Comparison of ENCODE assay signal across 8 cellular contexts in the genomic region with DNA sequence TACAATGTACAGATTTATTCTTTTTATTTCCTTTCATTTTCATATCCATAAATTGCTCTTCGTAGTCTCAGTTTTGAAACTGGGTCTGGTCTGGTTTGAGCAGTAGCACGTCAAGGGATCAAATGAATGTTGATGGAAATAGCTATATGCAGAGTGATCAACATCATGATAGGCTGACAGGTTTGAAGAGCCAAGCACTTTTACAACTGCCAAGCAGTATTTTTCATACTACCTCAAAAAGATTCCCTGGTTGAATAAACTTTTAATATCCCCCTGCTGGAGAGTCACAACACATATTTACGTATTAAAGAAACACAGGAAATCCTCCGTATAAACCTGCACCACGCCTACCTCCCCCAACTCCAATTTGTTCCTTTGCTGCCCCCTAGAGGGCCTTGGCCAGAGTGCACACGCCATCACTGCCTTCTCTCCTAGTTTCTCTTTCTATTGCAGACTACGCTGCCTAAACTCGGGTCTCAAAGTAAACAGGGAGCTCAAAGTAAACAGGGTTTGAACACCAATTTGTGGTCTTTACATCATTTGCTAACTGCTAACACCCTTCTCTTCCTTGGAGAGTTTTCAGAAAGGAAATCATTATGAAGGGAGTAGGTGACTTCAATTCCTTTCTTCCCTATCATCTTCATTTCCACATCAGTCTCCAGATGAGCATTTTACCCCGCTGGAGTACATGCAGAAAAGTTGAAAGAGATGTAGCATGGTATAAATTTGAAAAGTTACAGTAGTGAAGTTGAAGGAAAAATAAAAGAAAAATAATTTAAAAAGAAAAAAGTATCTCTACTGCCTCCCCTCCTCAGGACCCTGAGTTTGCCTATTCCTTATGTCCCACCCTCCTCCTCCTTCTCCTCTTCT. TPM values are rescaled to one million over a fixed set of nuclear protein-coding genes. Genes with fewer than 3 reads are reported as not detected.
DNase-seq lines count a peak whose midpoint lies in the region; ATAC-seq, FAIRE-seq and TF ChIP-seq lines count a peak whose summit lies in the region.
"Not testable (repeated sequence)": the region's sequence is repeated elsewhere in the genome, so short reads cannot be mapped to it uniquely, and the experiment has no call there.

No MANE protein-coding gene starts in this region.

- not testable (repeated sequence) for H3K4me1 Mint-ChIP-seq in T-cell; effector memory CD8-positive, alpha-beta T cell (ENCODE audit: low read depth in 2 of 2)

- H3K27me3 Mint-ChIP-seq in T-cell; effector memory CD8-positive, alpha-beta T cell: not testable (repeated sequence)

- H3K27ac Mint-ChIP-seq in T-cell; effector memory CD8-positive, alpha-beta T cell: not testable (repeated sequence)

- ATAC-seq in GM18870 (IDR thresholded peaks at IDR 0.05; ENCODE audit: unreplicated experiment) (peak; percentile 99), GM21528 (IDR thresholded peaks at IDR 0.05; ENCODE audit: low FRiP score, unreplicated experiment) (peak; percentile 100), HG02970 (IDR thresholded peaks at IDR 0.05; ENCODE audit: low FRiP score, unreplicated experiment) (peak; percentile 99), HG03521 (IDR thresholded peaks at IDR 0.05; ENCODE audit: unreplicated experiment) (peak; percentile 100), T-cell (replicated peaks in 1 of 4) (peak in 3 of 4 experiments; percentile 69 to 95 (median 82)), lung (ENCODE audit: insufficient read depth, low FRiP score) (peak; percentile 69)
- ATAC-seq in effector memory CD8-positive, alpha-beta T cell (replicated peaks), result peak; percentile 88

- FAIRE-seq in A204.1 (lab: Jason Lieb, UNC), result peak; percentile 99

- H3K4me1 ChIP-seq in lung (ENCODE audit: control insufficient read depth in 2 of 2, insufficient read depth in 2 of 2, low read length in 2 of 2), result not testable (repeated sequence)

- not testable (repeated sequence) for H3K9me3 Mint-ChIP-seq in T-cell; effector memory CD8-positive, alpha-beta T cell

- H3K4me3 Mint-ChIP-seq in T-cell, result peak overlapping the region in 2 of 3 donors; percentile 21 to 50
- peak overlapping the region in 1 of 2 donors; percentile 49 for H3K4me3 Mint-ChIP-seq in effector memory CD8-positive, alpha-beta T cell

- H3K4me3 ChIP-seq in lung, result not testable (repeated sequence)

- POLR2A ChIA-PET in T-cell (lab: Charles Lee), result not testable (repeated sequence)

- not testable (repeated sequence) for H3K36me3 Mint-ChIP-seq in T-cell; effector memory CD8-positive, alpha-beta T cell (ENCODE audit: insufficient read depth)

- H3K36me3 ChIP-seq in lung (ENCODE audit: control insufficient read depth in 2 of 2, insufficient read depth in 2 of 2, low read length in 2 of 2), result not testable (repeated sequence)

- not testable (repeated sequence) for H3K27me3 ChIP-seq in lung (ENCODE audit: control insufficient read depth, insufficient read depth)

- DNase-seq in T-cell; effector memory CD8-positive, alpha-beta T cell; lung (ENCODE audit: low spot score): not testable (repeated sequence)

- CTCF ChIA-PET in T-cell (lab: Charles Lee), result not testable (repeated sequence)

- TF ChIP-seq CTCF in lung (IDR thresholded peaks at IDR 0.05; ENCODE audit: control extremely low read depth, extremely low read depth), result not testable (repeated sequence)

- not testable (repeated sequence) for H3K9me3 ChIP-seq in lung (ENCODE audit: control insufficient read depth in 2 of 2, insufficient read depth in 1 of 2, low read length in 1 of 2)

- WGBS in lung, 2 donors, result 16 to 31% methylated on average over 3 to 5 of the region's 9 CpGs

- not testable (repeated sequence) for H3K27ac ChIP-seq in lung (ENCODE audit: low read depth in 1 of 2, low read length in 1 of 2)

RNA-seq across cellular contexts. Expression of a gene that starts 8.3 kb away (rescaled TPM):
- total RNA-seq in T-cell (not detected), lung (under 1 TPM; 0.40 to 1.00 TPM)
- under 1 TPM; under 0.01 to 0.02 TPM for polyA plus RNA-seq in lung
